Comparison of ENCODE assay signal across 25 cellular contexts in genomic region chr11:46240371-46240770, GRCh38. TPM values are rescaled to one million over a fixed set of nuclear protein-coding genes. Genes with fewer than 3 reads are reported as not detected.
DNase-seq lines count a peak whose midpoint lies in the region; ATAC-seq, FAIRE-seq and TF ChIP-seq lines count a peak whose summit lies in the region.
"Had no signal": no experiment of that assay in that cellular context is flagged by ENCODE, and none has a peak within 500 bp of the region (broad histone marks: within the 10 kb centered on the region; RNA-seq: fewer than 3 reads in every experiment).

No MANE protein-coding gene starts in this region.

- H3K27ac ChIP-seq in astrocyte (ENCODE audit: low read depth, low read length) (peak overlapping the region; percentile 83), smooth muscle cell (ENCODE audit: low read depth) (peak overlapping the region; percentile 92)
- H3K27ac ChIP-seq: ascending aorta, testis had no signal

- H3K36me3 ChIP-seq in astrocyte (ENCODE audit: insufficient read depth, low read length) (no peaks in the 10 kb centered on the region), smooth muscle cell (ENCODE audit: low read depth) (no peaks in the 10 kb centered on the region)
- H3K36me3 ChIP-seq: ascending aorta, MG63 had no signal

- H4K20me1 ChIP-seq in astrocyte (ENCODE audit: insufficient read depth, low read length) (no peaks in the 10 kb centered on the region), smooth muscle cell (ENCODE audit: low read depth) (no peaks in the 10 kb centered on the region)

- no peak overlapping the region for H3K4me3 ChIP-seq in astrocyte (ENCODE audit: insufficient read depth, low read depth, low read length)
- H3K4me3 ChIP-seq in fibroblast of villous mesenchyme (ENCODE audit: low read depth, low read length) = no peak overlapping the region
- no peak overlapping the region for H3K4me3 ChIP-seq in smooth muscle cell
- H3K4me3 ChIP-seq: ascending aorta, GM12878, MG63, testis had no signal

- ATAC-seq in HG03342 (IDR thresholded peaks at IDR 0.05; ENCODE audit: unreplicated experiment) = no peak
- ATAC-seq: activated CD4-positive, alpha-beta T cell treated with anti-CD3 and anti-CD28 coated beads for 36 hours; GM12878; left colon had no signal

- DNase-seq in M059J (ENCODE audit: low read depth) (peak; percentile 52), astrocyte (ENCODE audit: low read depth) (no peak), fibroblast of villous mesenchyme (ENCODE audit: low read depth) (peak; percentile 63), smooth muscle cell (lab: John Stamatoyannopoulos, UW; ENCODE audit: unreplicated experiment) (no peak), putamen (ENCODE audit: low spot score) (no peak), T-helper 2 cell (no peak)
- DNase-seq: activated CD4-positive, alpha-beta T cell treated with anti-CD3 and anti-CD28 coated beads for 36 hours; activated CD8-positive, alpha-beta memory T cell treated with anti-CD3 and anti-CD28 coated beads for 24 hours; activated naive CD8-positive, alpha-beta T cell treated with anti-CD3 and anti-CD28 coated beads for 36 hours; CD4-positive, CD25-positive, alpha-beta regulatory T cell; central memory CD4-positive, alpha-beta T cell; left colon; MG63; NCI-H1105 treated with DMSO at 0.1 percent for 48 hours; NCI-H1930; NCI-H526; stimulated activated naive CD4-positive, alpha-beta T cell; testis had no signal

- H3K4me1 ChIP-seq in astrocyte (ENCODE audit: insufficient read depth, low read length) (peaks cover 40% of the 10 kb centered on the region), smooth muscle cell (ENCODE audit: low read depth) (peaks cover 30% of the 10 kb centered on the region)

- H3K9ac ChIP-seq in astrocyte (ENCODE audit: low read length) (peak overlapping the region; percentile 82), smooth muscle cell (ENCODE audit: low read depth) (peak overlapping the region; percentile 67)

- H3K27me3 Mint-ChIP-seq in astrocyte (ENCODE audit: low read depth, unreplicated experiment) = no peaks in the 10 kb centered on the region

- no peak for FAIRE-seq in astrocyte (lab: Jason Lieb, UNC)
- FAIRE-seq: D721Med, GM12878, RCC 7860, urothelium cell line had no signal

- no peaks in the 10 kb centered on the region for H3K9me3 Mint-ChIP-seq in astrocyte (ENCODE audit: unreplicated experiment)
- H3K9me3 Mint-ChIP-seq: activated naive CD8-positive, alpha-beta T cell treated with anti-CD3 and anti-CD28 coated beads for 36 hours; T-helper 1 cell treated with Interleukin-12 subunit alpha and Interleukin-12 subunit beta and Interleukin-4 antibody, amounts not matched to agents 30 μg/mL and 1 μg/mL, for 36 hours had no signal

- peak overlapping the region; percentile 84 for H3K27ac Mint-ChIP-seq in astrocyte (ENCODE audit: unreplicated experiment)
- H3K27ac Mint-ChIP-seq: activated CD4-positive, alpha-beta T cell treated with anti-CD3 and anti-CD28 coated beads for 36 hours; activated naive CD8-positive, alpha-beta T cell treated with anti-CD3 and anti-CD28 coated beads for 36 hours; CD4-positive, CD25-positive, alpha-beta regulatory T cell had no signal

- peaks cover 44% of the 10 kb centered on the region for H3K4me1 Mint-ChIP-seq in astrocyte (ENCODE audit: low read depth, unreplicated experiment)

- H3K4me3 Mint-ChIP-seq in astrocyte (ENCODE audit: unreplicated experiment) = no peak overlapping the region
- H3K4me3 Mint-ChIP-seq: activated CD4-positive, alpha-beta T cell treated with anti-CD3 and anti-CD28 coated beads for 36 hours; activated naive CD8-positive, alpha-beta T cell treated with anti-CD3 and anti-CD28 coated beads for 36 hours had no signal

- H3K79me2 ChIP-seq in astrocyte (ENCODE audit: insufficient read depth, low read length) (no peaks in the 10 kb centered on the region), smooth muscle cell (ENCODE audit: low read depth) (no peaks in the 10 kb centered on the region)

- peak overlapping the region; percentile 89 for H3K4me2 ChIP-seq in astrocyte (ENCODE audit: low read length)
- peak overlapping the region; percentile 91 for H3K4me2 ChIP-seq in smooth muscle cell

- H2AFZ ChIP-seq in astrocyte (ENCODE audit: low read depth, low read length) (no peak overlapping the region), smooth muscle cell (ENCODE audit: low read depth) (no peak overlapping the region)

- H3K9me3 ChIP-seq in astrocyte (ENCODE audit: insufficient read depth, low read depth, low read length) (no peaks in the 10 kb centered on the region), smooth muscle cell (replicated peaks; ENCODE audit: low read depth) (no peaks in the 10 kb centered on the region)
- H3K9me3 ChIP-seq: ascending aorta, testis had no signal

- TF ChIP-seq CTCF in astrocyte (IDR thresholded peaks at IDR 0.05; ENCODE audit: insufficient read depth, low read depth, low read length) (no peak), fibroblast of villous mesenchyme (IDR thresholded peaks at IDR 0.05; ENCODE audit: insufficient read depth, low read depth, low read length) (no peak), smooth muscle cell (IDR thresholded peaks at IDR 0.05; ENCODE audit: borderline replicate concordance, insufficient read depth, poor library complexity, severe bottlenecking) (no peak)

- WGBS in smooth muscle cell (ENCODE audit: low lambda C conversion rate) = 39% methylated on average over 2 of the region's 2 CpGs

- peaks cover 20% of the 10 kb centered on the region for H3F3A ChIP-seq in smooth muscle cell (ENCODE audit: low read depth)

- H3K27me3 ChIP-seq in astrocyte (ENCODE audit: insufficient read depth, low read length) (no peaks in the 10 kb centered on the region), smooth muscle cell (ENCODE audit: low read depth) (no peaks in the 10 kb centered on the region)
- H3K27me3 ChIP-seq: ascending aorta, MG63, testis had no signal

- H3K36me3 Mint-ChIP-seq in astrocyte (ENCODE audit: low read depth, unreplicated experiment) = no peaks in the 10 kb centered on the region
- H3K36me3 Mint-ChIP-seq: activated naive CD8-positive, alpha-beta T cell treated with anti-CD3 and anti-CD28 coated beads for 36 hours; CD4-positive, CD25-positive, alpha-beta regulatory T cell had no signal

RNA-seq across cellular contexts. Expression of gene CREB3L1, which starts 37.1 kb away (rescaled TPM):
- 40.1 and 70.3 TPM in 2 replicates for total RNA-seq in M059J (2014; rRNA removed; shearing (Covaris generic))
- total RNA-seq in astrocyte (324 and 399 TPM in 2 replicates), fibroblast of villous mesenchyme (40.6 and 66.7 TPM in 2 replicates), smooth muscle cell (49.1 and 63.3 TPM in 2 replicates)
- polyA plus RNA-seq in smooth muscle cell = 385 and 437 TPM in 2 replicates
- total RNA-seq: CD4-positive, CD25-positive, alpha-beta regulatory T cell had no signal
- polyA plus RNA-seq: CD4-positive, CD25-positive, alpha-beta regulatory T cell had no signal

Comparison
In these comparisons a context has a peak if more than half of its experiments do, and no peak if none do; other contexts are left out.
1. DNase-seq: peak in M059J (single experiment) and fibroblast of villous mesenchyme (single experiment); none in astrocyte (single experiment), smooth muscle cell (single experiment), putamen (single experiment) and T-helper 2 cell (0 of 5).